ENCODE assay signal across 10 cellular contexts in the genomic region with DNA sequence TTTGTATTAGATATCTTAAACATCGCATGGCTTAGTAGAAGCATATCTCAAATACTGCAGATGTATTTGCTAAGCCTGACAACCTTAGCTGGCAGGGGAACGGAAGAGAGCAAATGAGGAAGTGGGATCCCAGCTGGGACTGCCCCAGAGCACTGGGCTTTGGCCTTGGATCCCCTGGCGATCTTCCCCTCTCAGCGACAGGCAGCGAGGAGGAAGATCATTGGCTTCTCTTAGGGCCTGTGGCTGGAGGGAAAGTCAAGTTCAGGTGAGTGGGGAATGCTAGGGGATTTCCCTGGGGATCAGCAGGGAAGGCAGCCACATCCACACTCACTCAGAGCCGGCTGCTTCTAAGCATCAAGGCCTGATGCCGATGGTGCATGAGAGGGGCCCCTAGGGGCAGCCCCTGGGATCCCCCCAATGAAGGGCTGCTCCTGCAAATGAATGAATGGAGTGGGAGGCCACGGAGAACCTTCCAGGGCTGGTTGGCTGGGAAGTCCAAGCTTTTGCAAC. TPM values are rescaled to one million over a fixed set of nuclear protein-coding genes. Genes with fewer than 3 reads are reported as not detected.
DNase-seq lines count a peak whose midpoint lies in the region; ATAC-seq and TF ChIP-seq lines count a peak whose summit lies in the region.
"Had no signal": no experiment of that assay in that cellular context is flagged by ENCODE, and none has a peak within 500 bp of the region (broad histone marks: within the 10 kb centered on the region; RNA-seq: fewer than 3 reads in every experiment).

No MANE protein-coding gene starts in this region.

- H3K27me3 Mint-ChIP-seq in activated T-cell treated with anti-CD3 and anti-CD28 coated beads, Interleukin-2, amount 50 U/mL, for 4 hours (ENCODE audit: low read depth) = no peaks in the 10 kb centered on the region

- no peak for TF ChIP-seq POLR2A in suprapubic skin (IDR thresholded peaks at IDR 0.05)

- BruUV-seq in mammary epithelial cell (replicated peaks; lab: Mats Ljungman, UMichigan) = no TSS peak

- H3K79me2 ChIP-seq in mammary epithelial cell (ENCODE audit: insufficient read depth, low read length) = no peaks in the 10 kb centered on the region

- H3K4me3 ChIP-seq in mammary epithelial cell (replicated peaks in 1 of 3; ENCODE audit: insufficient read depth in 1 of 3, low read depth in 2 of 3, low read length in 3 of 3) = no peak overlapping the region
- no peak overlapping the region for H3K4me3 ChIP-seq in suprapubic skin

- H3K4me1 Mint-ChIP-seq in activated T-cell treated with anti-CD3 and anti-CD28 coated beads, Interleukin-2, amount 50 U/mL, for 4 hours (ENCODE audit: low read depth) = peaks cover 4% of the 10 kb centered on the region

- no peaks in the 10 kb centered on the region for H3K9me3 Mint-ChIP-seq in activated T-cell treated with anti-CD3 and anti-CD28 coated beads, Interleukin-2, amount 50 U/mL, for 4 hours

- H3K4me1 ChIP-seq in mammary epithelial cell (ENCODE audit: insufficient read depth, low read length) (peaks cover 6% of the 10 kb centered on the region), suprapubic skin (peaks cover 17% of the 10 kb centered on the region)

- H3K4me2 ChIP-seq in mammary epithelial cell (ENCODE audit: insufficient read depth, low read depth, low read length) = no peak overlapping the region

- intact Hi-C loops in mammary epithelial cell (cut with micrococcal nuclease) = no loop called here
- intact Hi-C loops in sciatic nerve (cut with DNase I) = no loop called here

- CTCF ChIA-PET in mammary epithelial cell (lab: Charles Lee; ENCODE audit: low non-redundant PET) = no interaction called here

- no peak for TF ChIP-seq EP300 in suprapubic skin (IDR thresholded peaks at IDR 0.05)

- no peaks in the 10 kb centered on the region for H3K27me3 ChIP-seq in mammary epithelial cell (ENCODE audit: insufficient read depth, low read length)
- H3K27me3 ChIP-seq in suprapubic skin = no peaks in the 10 kb centered on the region

- no peaks in the 10 kb centered on the region for H3K36me3 Mint-ChIP-seq in activated T-cell treated with anti-CD3 and anti-CD28 coated beads, Interleukin-2, amount 50 U/mL, for 4 hours (ENCODE audit: insufficient read depth)

- DNase-seq in CD1c-positive myeloid dendritic cell (ENCODE audit: extremely low spot score) (peak; percentile 84), mammary epithelial cell (peak; percentile 35), sciatic nerve (ENCODE audit: low spot score) (no peak), T-helper 1 cell (no peak), suprapubic skin (ENCODE audit: low spot score in 2 of 2) (no peak)
- DNase-seq in activated T-cell treated with anti-CD3 and anti-CD28 coated beads, Interleukin-2, amount 50 U/mL, for 4 hours = no peak

- no peak overlapping the region for H3K9ac ChIP-seq in mammary epithelial cell (ENCODE audit: insufficient read depth, low read length)

- peak; percentile 73 for ATAC-seq in GM19455 (IDR thresholded peaks at IDR 0.05; ENCODE audit: unreplicated experiment)
- ATAC-seq in HG03354 (IDR thresholded peaks at IDR 0.05; ENCODE audit: poor library complexity, severe bottlenecking, unreplicated experiment) = peak; percentile 79
- ATAC-seq in sciatic nerve = peak; percentile 31
- ATAC-seq in activated T-cell treated with anti-CD3 and anti-CD28 coated beads, Interleukin-2, amount 50 U/mL, for 4 hours = no peak

- dilution Hi-C loops in mammary epithelial cell (cut with HindIII; ENCODE audit: low sequenced_read_pairs) = no loop called here

- no peaks in the 10 kb centered on the region for H3K36me3 ChIP-seq in mammary epithelial cell (ENCODE audit: insufficient read depth, low read length)
- H3K36me3 ChIP-seq in suprapubic skin = no peaks in the 10 kb centered on the region

- no peaks in the 10 kb centered on the region for H4K20me1 ChIP-seq in mammary epithelial cell (ENCODE audit: insufficient read depth, low read length)

- TF ChIP-seq CTCF in mammary epithelial cell (conservative IDR thresholded peaks at IDR 0.05 in 1 of 2, IDR thresholded peaks at IDR 0.05 in 1 of 2; ENCODE audit: extremely low read depth in 1 of 2, insufficient read depth in 1 of 2, low read depth in 1 of 2, low read length in 2 of 2) (no peak), suprapubic skin (IDR thresholded peaks at IDR 0.05) (no peak)

- WGBS in mammary epithelial cell (ENCODE audit: low coverage, missing lambda C conversion rate) = 72% methylated on average over 5 of the region's 8 CpGs
- WGBS in suprapubic skin = 40% methylated on average over 6 of the region's 8 CpGs

- no peak overlapping the region for H2AFZ ChIP-seq in mammary epithelial cell (ENCODE audit: low read depth, low read length)

- H3K27ac ChIP-seq in mammary epithelial cell (ENCODE audit: insufficient read depth, low read depth, low read length) (no peak overlapping the region), suprapubic skin (no peak overlapping the region)

- no peak overlapping the region for H3K4me3 Mint-ChIP-seq in activated T-cell treated with anti-CD3 and anti-CD28 coated beads, Interleukin-2, amount 50 U/mL, for 4 hours

- H3K9me3 ChIP-seq in mammary epithelial cell (replicated peaks; ENCODE audit: insufficient read depth, low read length) (no peaks in the 10 kb centered on the region), suprapubic skin (no peaks in the 10 kb centered on the region)

- in situ Hi-C loops in mammary epithelial cell (cut with MboI; ENCODE audit: low sequenced_read_pairs in 2 of 2) = loop anchor here in 1 of 2 donors (10.0 kb wide), 1 partner anchor 193 kb away; no protein-coding TSS in a partner anchor

RNA-seq across cellular contexts. Expression of a gene that starts 42.0 kb away (rescaled TPM):
- total RNA-seq in mammary epithelial cell (not detected), sciatic nerve (not detected), suprapubic skin (not detected)
- polyA plus RNA-seq in mammary epithelial cell = not detected
- not detected for polyA minus RNA-seq in mammary epithelial cell
- total RNA-seq in activated T-cell treated with anti-CD3 and anti-CD28 coated beads, Interleukin-2, amount 50 U/mL, for 4 hours = not detected
- total RNA-seq: Daoy, fibroblast of lung had no signal
- polyA plus RNA-seq: fibroblast of lung had no signal

Comparison
In these comparisons a context has a peak if more than half of its experiments do, and no peak if none do; other contexts are left out.
1. DNase-seq: peak in CD1c-positive myeloid dendritic cell (single experiment) and mammary epithelial cell (single experiment); none in sciatic nerve (single experiment), T-helper 1 cell (0 of 5), suprapubic skin (0 of 2) and activated T-cell treated with anti-CD3 and anti-CD28 coated beads, Interleukin-2, amount 50 U/mL, for 4 hours (single experiment).
2. ATAC-seq: peak in GM19455 (single experiment), HG03354 (single experiment) and sciatic nerve (single experiment); none in activated T-cell treated with anti-CD3 and anti-CD28 coated beads, Interleukin-2, amount 50 U/mL, for 4 hours (0 of 2).